ENCODE assay signal across 8 cellular contexts in the genomic region with DNA sequence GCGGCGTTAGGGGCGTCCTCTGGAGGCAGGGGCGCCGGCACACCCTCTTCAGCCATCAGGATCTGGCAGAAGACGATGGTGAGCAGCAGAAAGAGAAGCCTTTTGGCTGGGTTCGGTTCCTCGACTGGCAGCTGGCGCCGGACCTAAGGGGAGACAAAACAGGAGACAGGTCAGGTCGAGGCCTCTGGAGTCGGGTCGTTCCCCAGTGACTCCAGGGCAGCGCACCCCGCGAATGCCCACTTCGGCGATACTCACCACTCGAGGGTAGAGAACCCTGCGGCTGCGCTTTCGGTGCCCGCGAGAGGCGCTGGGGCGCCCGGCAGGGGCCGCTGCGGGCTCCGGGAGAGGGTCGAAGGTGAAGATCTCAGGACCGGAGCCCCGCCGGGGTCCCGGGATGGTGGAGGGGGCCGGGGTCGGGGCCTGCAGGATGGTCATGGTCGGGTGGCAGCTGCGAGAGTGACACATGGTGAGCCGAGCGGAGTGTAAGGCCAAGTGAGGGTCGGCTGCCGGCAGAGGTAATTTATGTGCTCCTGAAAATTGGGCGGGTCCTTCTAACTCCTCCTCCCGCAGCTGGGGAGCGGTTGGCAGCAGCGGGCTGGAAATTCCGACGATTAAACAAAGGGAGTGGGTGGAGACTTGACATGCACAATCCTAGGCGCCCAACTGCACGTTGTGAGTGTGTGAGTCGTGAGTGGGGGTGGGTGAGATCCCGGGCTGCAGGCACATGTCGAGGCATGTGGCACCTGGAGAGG. TPM values are rescaled to one million over a fixed set of nuclear protein-coding genes. Genes with fewer than 3 reads are reported as not detected.
DNase-seq lines count a peak whose midpoint lies in the region; ATAC-seq and TF ChIP-seq lines count a peak whose summit lies in the region.

IER3 (minus strand) TSS at position 494 of the 752 bp plus-strand sequence; CDS start at position 465, 29 bp downstream.

- H3K9me3 Mint-ChIP-seq in activated T-cell treated with anti-CD3 and anti-CD28 coated beads, Interleukin-2, amount 50 U/mL, for 24 hours: no peaks in the 10 kb centered on the region

- H4K20me1 ChIP-seq in OCI-LY1 (ENCODE audit: insufficient read depth, low read length): no peaks in the 10 kb centered on the region

- intact Hi-C loops in esophagus squamous epithelium (cut with DNase I): loop anchor here (5.0 kb wide), 2 partner anchors 78 to 138 kb away; partner anchors contain the start of gene DDR1

- no peaks in the 10 kb centered on the region; the same call in 1 of the 2 replicates for H3K27me3 ChIP-seq in OCI-LY1 (ENCODE audit: insufficient read depth, low read length)
- H3K27me3 ChIP-seq in esophagus squamous epithelium: no peaks in the 10 kb centered on the region

- peak within 1 kb of the TSS; percentile 92 for H3K4me3 Mint-ChIP-seq in activated T-cell treated with anti-CD3 and anti-CD28 coated beads, Interleukin-2, amount 50 U/mL, for 24 hours

- 0% methylated on average over 8 to 18 of the region's 54 CpGs for WGBS in esophagus squamous epithelium, 2 donors

- H3K27ac ChIP-seq in OCI-LY1 (ENCODE audit: low read depth, low read length, poor library complexity, severe bottlenecking) (no peak within 1 kb of the TSS), esophagus squamous epithelium (peak within 1 kb of the TSS; percentile 92 to 99 (median 96))

- peak in 2 of 4 donors; percentile 90 to 95 for TF ChIP-seq POLR2A in esophagus squamous epithelium (IDR thresholded peaks at IDR 0.05)

- peak; percentile 36 for ATAC-seq in HG03175 (IDR thresholded peaks at IDR 0.05; ENCODE audit: unreplicated experiment)
- ATAC-seq in GM21515 (IDR thresholded peaks at IDR 0.05; ENCODE audit: unreplicated experiment): no peak

- no peaks in the 10 kb centered on the region for H3K79me2 ChIP-seq in OCI-LY1 (ENCODE audit: insufficient read depth, low read length)

- peak within 1 kb of the TSS; percentile 86 for H3K4me3 ChIP-seq in OCI-LY1 (ENCODE audit: low read depth, low read length, poor library complexity, severe bottlenecking)
- peak within 1 kb of the TSS; percentile 58 to 90 (median 82) for H3K4me3 ChIP-seq in esophagus squamous epithelium

- peak within 1 kb of the TSS; percentile 98 for H3K27ac Mint-ChIP-seq in activated T-cell treated with anti-CD3 and anti-CD28 coated beads, Interleukin-2, amount 50 U/mL, for 24 hours

- H3K9me3 ChIP-seq in OCI-LY1 (ENCODE audit: low read length): no peaks in the 10 kb centered on the region
- H3K9me3 ChIP-seq in esophagus squamous epithelium: no peaks in the 10 kb centered on the region

- peak; percentile 38 for DNase-seq in DMS79 (lab: John Stamatoyannopoulos, UW)
- DNase-seq in activated T-cell treated with anti-CD3 and anti-CD28 coated beads, Interleukin-2, amount 50 U/mL, for 24 hours: peak; percentile 94
- no peak for DNase-seq in esophagus squamous epithelium (lab: John Stamatoyannopoulos, UW)
- peak; percentile 91 for DNase-seq in myocyte (ENCODE audit: low read depth)
- peak; percentile 82 to 89 for DNase-seq in stimulated activated CD8-positive, alpha-beta memory T cell treated with anti-CD3 and anti-CD28 coated beads, Interleukin-7, amount 100 ng/mL, for 4 hours (ENCODE audit: low read depth in 2 of 2)

- H3K4me1 Mint-ChIP-seq in activated T-cell treated with anti-CD3 and anti-CD28 coated beads, Interleukin-2, amount 50 U/mL, for 24 hours (ENCODE audit: low read depth): peaks cover 72% of the 10 kb centered on the region

- H3K27me3 Mint-ChIP-seq in activated T-cell treated with anti-CD3 and anti-CD28 coated beads, Interleukin-2, amount 50 U/mL, for 24 hours: no peaks in the 10 kb centered on the region

- H3K9ac ChIP-seq in OCI-LY1 (ENCODE audit: low read length): peak within 1 kb of the TSS; percentile 84

- H3K36me3 ChIP-seq in OCI-LY1 (ENCODE audit: insufficient read depth, low read length) (peaks cover 12% of the 10 kb centered on the region), esophagus squamous epithelium (peaks cover 4 to 19% (median 12%) of the 10 kb centered on the region in 3 donors)

- H3K36me3 Mint-ChIP-seq in activated T-cell treated with anti-CD3 and anti-CD28 coated beads, Interleukin-2, amount 50 U/mL, for 24 hours (ENCODE audit: low read depth): peaks cover 50% of the 10 kb centered on the region

- peaks cover 24% of the 10 kb centered on the region for H3K4me1 ChIP-seq in OCI-LY1 (ENCODE audit: insufficient read depth, low read length, severe bottlenecking)
- H3K4me1 ChIP-seq in esophagus squamous epithelium: peaks cover 21 to 79% (median 41%) of the 10 kb centered on the region in 3 donors

- H3K9me2 ChIP-seq in OCI-LY1 (ENCODE audit: low read depth, low read length): no peaks in the 10 kb centered on the region

- TF ChIP-seq CTCF in OCI-LY1 (IDR thresholded peaks at IDR 0.05; ENCODE audit: low read length) (peak; percentile 68), esophagus squamous epithelium (IDR thresholded peaks at IDR 0.05) (peak; percentile 37 to 71 (median 65))

- H2AFZ ChIP-seq in OCI-LY1 (ENCODE audit: low read length): no peak within 1 kb of the TSS

- no peaks in the 10 kb centered on the region for H3F3A ChIP-seq in OCI-LY1 (ENCODE audit: insufficient read depth, low read length)

- peak within 1 kb of the TSS; percentile 73 for H3K4me2 ChIP-seq in OCI-LY1 (ENCODE audit: low read length)

RNA-seq across cellular contexts. Expression of gene IER3, which starts in this region (rescaled TPM):
- total RNA-seq in esophagus squamous epithelium (10 to 100 TPM; 41.4 to 87.9 (median 66.0) TPM), myocyte (45.8 and 55.5 TPM in 2 replicates)
- polyA plus RNA-seq in myocyte (2012): 152 TPM
